26 cellular contexts compared by ENCODE assay signal in the genomic region with DNA sequence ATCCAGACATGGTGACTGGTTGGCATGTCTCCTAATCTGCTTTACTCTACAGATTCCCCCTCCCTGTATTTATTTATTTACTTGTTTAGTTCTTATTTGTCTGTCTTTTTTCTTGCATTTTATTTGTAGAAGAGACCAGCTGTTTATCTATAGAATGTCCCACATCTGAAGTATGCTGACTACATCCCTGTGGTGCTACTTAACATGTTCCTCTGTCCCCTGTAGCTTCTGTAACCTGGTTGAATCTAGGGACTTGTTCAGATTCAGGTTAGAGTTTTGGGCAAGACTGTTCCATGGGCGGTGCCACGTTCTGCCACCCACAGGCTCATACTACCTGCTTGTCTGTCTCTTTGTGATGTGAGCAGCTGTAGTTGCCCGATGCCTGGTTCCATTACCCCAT. TPM values are rescaled to one million over a fixed set of nuclear protein-coding genes. Genes with fewer than 3 reads are reported as not detected.
A peak's percentile ranks its signal among the peaks of the same experiment; 100 is the strongest.
DNase-seq lines count a peak whose midpoint lies in the region; ATAC-seq, FAIRE-seq and TF ChIP-seq lines count a peak whose summit lies in the region.
"Had no signal": no experiment of that assay in that cellular context is flagged by ENCODE, and none has a peak within 500 bp of the region (broad histone marks: within the 10 kb centered on the region; RNA-seq: fewer than 3 reads in every experiment).

No MANE protein-coding gene starts in this region.

- peaks cover 0 to 74% of the 10 kb centered on the region in 2 donors for H3K4me1 ChIP-seq in right atrium auricular region
- H3K4me1 ChIP-seq in gastroesophageal sphincter, result peaks cover 7 to 66% (median 7%) of the 10 kb centered on the region in 3 donors
- peaks cover 0 to 75% (median 47%) of the 10 kb centered on the region in 4 donors for H3K4me1 ChIP-seq in sigmoid colon
- peaks cover 13 to 33% (median 25%) of the 10 kb centered on the region in 4 donors for H3K4me1 ChIP-seq in upper lobe of left lung
- H3K4me1 ChIP-seq in PC-3 (ENCODE audit: insufficient read depth, low read length), result no peaks in the 10 kb centered on the region
- H3K4me1 ChIP-seq: prostate gland had no signal

- no peak for TF ChIP-seq CTCF in right atrium auricular region (IDR thresholded peaks at IDR 0.05)
- TF ChIP-seq CTCF in gastroesophageal sphincter (IDR thresholded peaks at IDR 0.05), result no peak
- TF ChIP-seq CTCF in sigmoid colon (IDR thresholded peaks at IDR 0.05), result no peak
- TF ChIP-seq CTCF in upper lobe of left lung (IDR thresholded peaks at IDR 0.05), result no peak
- TF ChIP-seq CTCF in PC-3 (conservative IDR thresholded peaks at IDR 0.05; ENCODE audit: low read depth, low read length), result no peak

- CTCF ChIA-PET in PC-3 (lab: Charles Lee), result no interaction called here

- intact Hi-C loops in Right ventricle myocardium inferior (cut with DNase I), result loop anchor here (10.0 kb wide), 1 partner anchor 487 kb away; a partner anchor contains a TSS
- intact Hi-C loops in sigmoid colon (cut with DNase I), result no loop called here
- intact Hi-C loops in PC-3 (cut with micrococcal nuclease), result no loop called here

- H3K9me3 ChIP-seq in right atrium auricular region, result peaks cover 0 to 6% of the 10 kb centered on the region in 2 donors
- H3K9me3 ChIP-seq in gastroesophageal sphincter, result no peaks in the 10 kb centered on the region
- no peaks in the 10 kb centered on the region for H3K9me3 ChIP-seq in sigmoid colon
- H3K9me3 ChIP-seq in upper lobe of left lung, result no peaks in the 10 kb centered on the region
- no peaks in the 10 kb centered on the region for H3K9me3 ChIP-seq in PC-3 (ENCODE audit: low read length)
- H3K9me3 ChIP-seq: prostate gland had no signal

- H3K27ac ChIP-seq in right atrium auricular region (peak overlapping the region; percentile 87 to 89), gastroesophageal sphincter (peak overlapping the region; percentile 48 to 93 (median 88)), sigmoid colon (peak overlapping the region; percentile 80 to 95 (median 84)), upper lobe of left lung (peak overlapping the region; percentile 74 to 86 (median 78)), PC-3 (ENCODE audit: low read length) (no peak overlapping the region)
- H3K27ac ChIP-seq: prostate gland, RWPE1, SK-N-MC had no signal

- DNase-seq in right atrium auricular region (ENCODE audit: low spot score), result no peak
- DNase-seq in Right ventricle myocardium inferior (ENCODE audit: missing footprints), result no peak
- peak; percentile 24 for DNase-seq in sigmoid colon
- no peak for DNase-seq in upper lobe of left lung
- DNase-seq in activated CD4-positive, alpha-beta T cell treated with anti-CD3 and anti-CD28 coated beads, Interleukin-2, amount 50 U/mL, for 48 hours, result no peak
- no peak for DNase-seq in urothelium cell line (ENCODE audit: low spot score)
- no peak for DNase-seq in PC-3
- DNase-seq: activated CD4-positive, alpha-beta memory T cell treated with anti-CD3 and anti-CD28 coated beads, Interleukin-2, amount 10 ng/mL, durations not matched to agents 7 days and 5 days; activated CD8-positive, alpha-beta memory T cell treated with anti-CD3 and anti-CD28 coated beads, Interleukin-2, amount 50 U/mL, for 48 hours; activated naive CD4-positive, alpha-beta T cell treated with anti-CD3 and anti-CD28 coated beads, Interleukin-2, amount 10 ng/mL, durations not matched to agents 7 days and 5 days; AML-193; CD4-positive, alpha-beta T cell; HFFc6; Kasumi-1; kidney; mammary epithelial cell; MV-4-11; NCI-H446; NCI-H774 had no signal

- H3K27me3 ChIP-seq in right atrium auricular region (no peaks in the 10 kb centered on the region), gastroesophageal sphincter (no peaks in the 10 kb centered on the region), sigmoid colon (no peaks in the 10 kb centered on the region), upper lobe of left lung (no peaks in the 10 kb centered on the region), PC-3 (ENCODE audit: low read length) (no peaks in the 10 kb centered on the region)

- no TSS peak for BruUV-seq in PC-3 (replicated peaks; lab: Mats Ljungman, UMichigan)

- H3K9ac ChIP-seq in PC-3 (ENCODE audit: low read length), result no peak overlapping the region

- H3K79me2 ChIP-seq in PC-3 (ENCODE audit: low read length), result no peaks in the 10 kb centered on the region

- ATAC-seq in Right ventricle myocardium inferior, result no peak
- no peak for ATAC-seq in gastroesophageal sphincter
- ATAC-seq in upper lobe of left lung (ENCODE audit: low FRiP score in 2 of 2), result no peak
- ATAC-seq in PC-3, result no peak

- 67% methylated on average over 3 of the region's 3 CpGs for WGBS in gastroesophageal sphincter (ENCODE audit: low coverage in 1 of 2), 2 donors
- WGBS in sigmoid colon, 2 donors, result 65% methylated on average over 3 of the region's 3 CpGs
- 59 to 67% methylated on average over 3 of the region's 3 CpGs for WGBS in upper lobe of left lung, 2 donors

- no peaks in the 10 kb centered on the region for H3K9me2 ChIP-seq in PC-3 (replicated peaks; ENCODE audit: low read length)

- no peaks in the 10 kb centered on the region for H4K20me1 ChIP-seq in PC-3 (ENCODE audit: low read length)

- POLR2A ChIA-PET in PC-3 (lab: Charles Lee; ENCODE audit: unreplicated experiment), result no interaction called here

- H3K36me3 ChIP-seq in right atrium auricular region (no peaks in the 10 kb centered on the region), gastroesophageal sphincter (no peaks in the 10 kb centered on the region), sigmoid colon (no peaks in the 10 kb centered on the region), upper lobe of left lung (no peaks in the 10 kb centered on the region), PC-3 (ENCODE audit: low read depth, low read length) (no peaks in the 10 kb centered on the region)
- H3K36me3 ChIP-seq: prostate gland had no signal

- no peak overlapping the region for H3K4me2 ChIP-seq in PC-3 (ENCODE audit: low read length)

- H3K4me3 ChIP-seq in right atrium auricular region (no peak overlapping the region), gastroesophageal sphincter (no peak overlapping the region), sigmoid colon (no peak overlapping the region), upper lobe of left lung (no peak overlapping the region), PC-3 (ENCODE audit: low read length) (no peak overlapping the region)
- H3K4me3 ChIP-seq: prostate gland, SK-N-MC had no signal

- TF ChIP-seq EP300 in gastroesophageal sphincter (IDR thresholded peaks at IDR 0.05), result no peak
- no peak for TF ChIP-seq EP300 in sigmoid colon (IDR thresholded peaks at IDR 0.05)
- TF ChIP-seq EP300 in upper lobe of left lung (IDR thresholded peaks at IDR 0.05), result no peak

- no peak for FAIRE-seq in urothelium cell line (lab: Jason Lieb, UNC)
- FAIRE-seq: A204.1, bronchial epithelial cell, colon, kidney had no signal

- H2AFZ ChIP-seq in PC-3 (ENCODE audit: low read length), result no peak overlapping the region

- TF ChIP-seq POLR2A in gastroesophageal sphincter (IDR thresholded peaks at IDR 0.05) (no peak), sigmoid colon (IDR thresholded peaks at IDR 0.05) (no peak), upper lobe of left lung (IDR thresholded peaks at IDR 0.05) (no peak)

- H3F3A ChIP-seq in PC-3 (ENCODE audit: low read length, unreplicated experiment), result no peaks in the 10 kb centered on the region

RNA-seq across cellular contexts. Expression of a gene that starts 23.5 kb away (rescaled TPM):
- total RNA-seq in right atrium auricular region, result 100 to 1,000 TPM; 804 to 819 TPM
- total RNA-seq in Right ventricle myocardium inferior, result 103 TPM
- total RNA-seq in gastroesophageal sphincter, result 100 to 1,000 TPM; 488 to 965 (median 649) TPM
- 1,000 to 10,000 TPM in 1 of 4 donors, 100 to 1,000 TPM in 3; 449 to 1,033 (median 779) TPM for total RNA-seq in sigmoid colon
- polyA plus RNA-seq in sigmoid colon, result 100 to 1,000 TPM in 2 of 3 donors, 10 to 100 TPM in 1; 99.9 to 253 (median 136) TPM
- total RNA-seq in upper lobe of left lung, result 1,000 to 10,000 TPM in 3 of 6 donors, 100 to 1,000 TPM in 3; 568 to 1,492 (median 904) TPM
- total RNA-seq in PC-3 (2014; rRNA removed), result 522 and 586 TPM in 2 replicates
